8 cellular contexts compared by ENCODE assay signal in genomic region chr6:26123675-26124549, GRCh38. TPM values are rescaled to one million over a fixed set of nuclear protein-coding genes. Genes with fewer than 3 reads are reported as not detected.
DNase-seq lines count a peak whose midpoint lies in the region; ATAC-seq, FAIRE-seq and TF ChIP-seq lines count a peak whose summit lies in the region.

No MANE protein-coding gene starts in this region.

- in situ Hi-C loops in GM18951 (cut with MboI; ENCODE audit: low sequenced_read_pairs, unreplicated experiment), result no loop called here

- no peaks in the 10 kb centered on the region for H3K27me3 ChIP-seq in small intestine (ENCODE audit: control insufficient read depth in 2 of 2, insufficient read depth in 2 of 2, low read length in 2 of 2)

- ATAC-seq in HG03175 (IDR thresholded peaks at IDR 0.05; ENCODE audit: unreplicated experiment) (peak; percentile 76), WTC11 (peak; percentile 84)

- peak overlapping the region; percentile 99 for H3K27ac Mint-ChIP-seq in WTC11

- H3K36me3 ChIP-seq in small intestine (ENCODE audit: control insufficient read depth in 2 of 2, insufficient read depth in 2 of 2, low read length in 2 of 2), result peaks cover 3% of the 10 kb centered on the region in 2 donors

- peak overlapping the region; percentile 95 for H3K4me3 Mint-ChIP-seq in WTC11

- H3K4me3 ChIP-seq in small intestine (ENCODE audit: low read depth in 1 of 2, low read length in 2 of 2), result peak overlapping the region; percentile 71 to 84

- DNase-seq in AG08396 (ENCODE audit: low spot score), result peak; percentile 86
- DNase-seq in NCI-H2227 treated with DMSO at 0.1 percent for 48 hours (lab: John Stamatoyannopoulos, UW), result peak; percentile 98
- peak; percentile 75 for DNase-seq in WTC11 (ENCODE audit: low spot score)
- DNase-seq in caudate nucleus (lab: John Stamatoyannopoulos, UW), result peak in 60 of 61 donors; percentile 21 to 97 (median 79)
- peak; percentile 81 for DNase-seq in iPS-NIHi7 (ENCODE audit: extremely low spot score)
- peak; percentile 99 for DNase-seq in small intestine

- H3K27ac ChIP-seq in caudate nucleus (ENCODE audit: low read depth, low read length) (peak overlapping the region; percentile 89), small intestine (ENCODE audit: low read depth in 1 of 2, low read length in 1 of 2) (peak overlapping the region; percentile 97)

- POLR2A ChIA-PET in WTC11 (lab: Charles Lee), result interaction anchor here (0.6 to 8.3 kb wide), 74 partner anchors 11 to 1770 kb away, joined by 3 to 563 read pairs (median 8); partner anchors contain the start of gene HFE

- 0% methylated on average over 54 of the region's 54 CpGs for WGBS in small intestine, 3 donors

- H3K4me1 Mint-ChIP-seq in WTC11, result peaks cover 44% of the 10 kb centered on the region

- CTCF ChIA-PET in WTC11 (lab: Charles Lee), result interaction anchor here (0.7 to 1.5 kb wide), 4 partner anchors 20 to 98 kb away, joined by 3 to 7 read pairs (median 4); a partner anchor contains a TSS

- no peak for TF ChIP-seq CTCF in WTC11 (IDR thresholded peaks at IDR 0.05)

- no peaks in the 10 kb centered on the region for H3K27me3 Mint-ChIP-seq in WTC11 (ENCODE audit: low read depth)

- no peaks in the 10 kb centered on the region for H3K9me3 ChIP-seq in small intestine (ENCODE audit: control insufficient read depth, low read depth)

- peak; percentile 57 for FAIRE-seq in small intestine (lab: Jason Lieb, UNC)

- peaks cover 31% of the 10 kb centered on the region for H3K36me3 Mint-ChIP-seq in WTC11

- TF ChIP-seq POLR2A in GM18951 (IDR thresholded peaks at IDR 0.05; ENCODE audit: extremely low read depth, insufficient read depth, insufficient read length), result peak; percentile 92

- H3K9me3 Mint-ChIP-seq in WTC11, result no peaks in the 10 kb centered on the region

- peaks cover 3 to 4% of the 10 kb centered on the region in 2 donors for H3K4me1 ChIP-seq in small intestine (ENCODE audit: control insufficient read depth in 2 of 2, insufficient read depth in 1 of 2, low read depth in 1 of 2, low read length in 1 of 2)

TF ChIP-seq in WTC11, 78 proteins besides CTCF, POLR2A, EP300 and RAD21 (continues in another document):
- TF ChIP-seq ZNF423 (CRISPR knock-in tag; IDR thresholded peaks at IDR 0.05), result no peak
- TF ChIP-seq RELA (CRISPR knock-in tag; IDR thresholded peaks at IDR 0.05; ENCODE audit: borderline replicate concordance), result peak; percentile 72; the same call in 1 of the 2 replicates
- TF ChIP-seq SMAD4 (CRISPR knock-in tag; IDR thresholded peaks at IDR 0.05), result 0 out of 2 replicates have a peak, but pooled peaks have one; percentile 72
- no peak for TF ChIP-seq MYBL2 (CRISPR knock-in tag; IDR thresholded peaks at IDR 0.05)
- peak; percentile 46; the same call in 1 of the 2 replicates for TF ChIP-seq ZNF416 (CRISPR knock-in tag; IDR thresholded peaks at IDR 0.05)
- 0 out of 2 replicates have a peak, but pooled peaks have one; percentile 67 for TF ChIP-seq ZBTB43 (CRISPR knock-in tag; IDR thresholded peaks at IDR 0.05)
- TF ChIP-seq, protein P1, sequence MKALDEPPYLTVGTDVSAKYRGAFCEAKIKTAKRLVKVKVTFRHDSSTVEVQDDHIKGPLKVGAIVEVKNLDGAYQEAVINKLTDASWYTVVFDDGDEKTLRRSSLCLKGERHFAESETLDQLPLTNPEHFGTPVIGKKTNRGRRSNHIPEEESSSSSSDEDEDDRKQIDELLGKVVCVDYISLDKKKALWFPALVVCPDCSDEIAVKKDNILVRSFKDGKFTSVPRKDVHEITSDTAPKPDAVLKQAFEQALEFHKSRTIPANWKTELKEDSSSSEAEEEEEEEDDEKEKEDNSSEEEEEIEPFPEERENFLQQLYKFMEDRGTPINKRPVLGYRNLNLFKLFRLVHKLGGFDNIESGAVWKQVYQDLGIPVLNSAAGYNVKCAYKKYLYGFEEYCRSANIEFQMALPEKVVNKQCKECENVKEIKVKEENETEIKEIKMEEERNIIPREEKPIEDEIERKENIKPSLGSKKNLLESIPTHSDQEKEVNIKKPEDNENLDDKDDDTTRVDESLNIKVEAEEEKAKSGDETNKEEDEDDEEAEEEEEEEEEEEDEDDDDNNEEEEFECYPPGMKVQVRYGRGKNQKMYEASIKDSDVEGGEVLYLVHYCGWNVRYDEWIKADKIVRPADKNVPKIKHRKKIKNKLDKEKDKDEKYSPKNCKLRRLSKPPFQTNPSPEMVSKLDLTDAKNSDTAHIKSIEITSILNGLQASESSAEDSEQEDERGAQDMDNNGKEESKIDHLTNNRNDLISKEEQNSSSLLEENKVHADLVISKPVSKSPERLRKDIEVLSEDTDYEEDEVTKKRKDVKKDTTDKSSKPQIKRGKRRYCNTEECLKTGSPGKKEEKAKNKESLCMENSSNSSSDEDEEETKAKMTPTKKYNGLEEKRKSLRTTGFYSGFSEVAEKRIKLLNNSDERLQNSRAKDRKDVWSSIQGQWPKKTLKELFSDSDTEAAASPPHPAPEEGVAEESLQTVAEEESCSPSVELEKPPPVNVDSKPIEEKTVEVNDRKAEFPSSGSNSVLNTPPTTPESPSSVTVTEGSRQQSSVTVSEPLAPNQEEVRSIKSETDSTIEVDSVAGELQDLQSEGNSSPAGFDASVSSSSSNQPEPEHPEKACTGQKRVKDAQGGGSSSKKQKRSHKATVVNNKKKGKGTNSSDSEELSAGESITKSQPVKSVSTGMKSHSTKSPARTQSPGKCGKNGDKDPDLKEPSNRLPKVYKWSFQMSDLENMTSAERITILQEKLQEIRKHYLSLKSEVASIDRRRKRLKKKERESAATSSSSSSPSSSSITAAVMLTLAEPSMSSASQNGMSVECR (CRISPR knock-in tag; IDR thresholded peaks at IDR 0.05; ENCODE audit: borderline replicate concordance), result peak; percentile 86; the same call in 1 of the 2 replicates
- no peak for TF ChIP-seq MXD4 (CRISPR knock-in tag; IDR thresholded peaks at IDR 0.05; ENCODE audit: borderline replicate concordance)
- TF ChIP-seq, protein P2, sequence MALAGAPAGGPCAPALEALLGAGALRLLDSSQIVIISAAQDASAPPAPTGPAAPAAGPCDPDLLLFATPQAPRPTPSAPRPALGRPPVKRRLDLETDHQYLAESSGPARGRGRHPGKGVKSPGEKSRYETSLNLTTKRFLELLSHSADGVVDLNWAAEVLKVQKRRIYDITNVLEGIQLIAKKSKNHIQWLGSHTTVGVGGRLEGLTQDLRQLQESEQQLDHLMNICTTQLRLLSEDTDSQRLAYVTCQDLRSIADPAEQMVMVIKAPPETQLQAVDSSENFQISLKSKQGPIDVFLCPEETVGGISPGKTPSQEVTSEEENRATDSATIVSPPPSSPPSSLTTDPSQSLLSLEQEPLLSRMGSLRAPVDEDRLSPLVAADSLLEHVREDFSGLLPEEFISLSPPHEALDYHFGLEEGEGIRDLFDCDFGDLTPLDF (CRISPR knock-in tag; IDR thresholded peaks at IDR 0.05), result 0 out of 2 replicates have a peak, but pooled peaks have one; percentile 37
- TF ChIP-seq ATF1 (CRISPR knock-in tag; IDR thresholded peaks at IDR 0.05), result no peak
- TF ChIP-seq AFF4 (CRISPR knock-in tag; IDR thresholded peaks at IDR 0.05; ENCODE audit: borderline replicate concordance), result peak; percentile 90
- TF ChIP-seq JUN (CRISPR knock-in tag; IDR thresholded peaks at IDR 0.05), result peak; percentile 60; the same call in 1 of the 2 replicates
- no peak for TF ChIP-seq ELF4 (CRISPR knock-in tag; IDR thresholded peaks at IDR 0.05; ENCODE audit: low read depth)
- TF ChIP-seq NFE2L1 (CRISPR knock-in tag; IDR thresholded peaks at IDR 0.05), result peak; percentile 59; the same call in 1 of the 2 replicates

RNA-seq across cellular contexts. Expression of gene HFE, which starts 36.7 kb away (rescaled TPM):
- 1.9 to 2.4 TPM (median 2.0 TPM) in 3 replicates for total RNA-seq in WTC11 (2021)
- polyA plus RNA-seq in small intestine, result 1 to 10 TPM in 2 of 3 donors, under 1 TPM in 1; 0.67 to 7.3 (median 2.4) TPM

Comparison
In these comparisons a context has a peak if more than half of its experiments do, and no peak if none do; other contexts are left out.
1. Peak in every context shown above with its lines: DNase-seq, ATAC-seq, H3K4me3 ChIP-seq and H3K27ac ChIP-seq.